ENCODE assay signal across 8 cellular contexts in genomic region chr5:135032613-135033025, GRCh38. TPM values are rescaled to one million over a fixed set of nuclear protein-coding genes. Genes with fewer than 3 reads are reported as not detected.
A peak's percentile ranks its signal among the peaks of the same experiment; 100 is the strongest.
DNase-seq lines count a peak whose midpoint lies in the region; ATAC-seq and TF ChIP-seq lines count a peak whose summit lies in the region.

No MANE protein-coding gene starts in this region.

- no peak for TF ChIP-seq RAD21 in HCT116 (IDR thresholded peaks at IDR 0.05; ENCODE audit: low read depth)

- H3K9me2 ChIP-seq in HCT116 (ENCODE audit: insufficient read depth) = no peaks in the 10 kb centered on the region

- POLR2A ChIA-PET in AG04450 (lab: Yijun Ruan, JAX) (interaction anchor here (0.6 to 2.9 kb wide), 7 partner anchors 10 to 232 kb away, joined by 3 to 27 read pairs (median 4); partner anchors contain the start of gene PCBD2), HCT116 (lab: Charles Lee) (no interaction called here)

- peaks cover 37% of the 10 kb centered on the region for H3K4me1 Mint-ChIP-seq in activated naive CD8-positive, alpha-beta T cell treated with anti-CD3 and anti-CD28 coated beads for 36 hours

- peak overlapping the region; percentile 30 for H3K4me3 Mint-ChIP-seq in activated naive CD8-positive, alpha-beta T cell treated with anti-CD3 and anti-CD28 coated beads for 36 hours

- peak overlapping the region; percentile 97 for H3K4me2 ChIP-seq in HCT116 (ENCODE audit: low read length)

- RAD21 ChIA-PET in HCT116 (lab: Charles Lee; ENCODE audit: low non-redundant PET in 1 of 2, low total read pairs in 2 of 2, uncharacterized antibody in 2 of 2, unreplicated experiment in 2 of 2) = interaction anchor here in 1 of 2 experiments (1.1 kb wide), 1 partner anchor 158 kb away, joined by 4 read pairs; no protein-coding TSS in a partner anchor

- BruUV-seq in HCT116 (replicated peaks; lab: Mats Ljungman, UMichigan) = no TSS peak

- no peak overlapping the region for H3K27ac ChIP-seq in AG04450 (ENCODE audit: low read depth, low read length)
- peak overlapping the region; percentile 91 for H3K27ac ChIP-seq in HCT116 (ENCODE audit: low read depth, low read length)
- peak overlapping the region; percentile 50 for H3K27ac ChIP-seq in muscle layer of duodenum (ENCODE audit: low read length)

- no peak for DNase-seq in AG04450 (ENCODE audit: low read depth, low spot score)
- no peak for DNase-seq in HCT116 (ENCODE audit: low read depth, low spot score)
- no peak for DNase-seq in activated naive CD8-positive, alpha-beta T cell treated with anti-CD3 and anti-CD28 coated beads for 36 hours
- DNase-seq in activated gamma-delta T cell treated with Interleukin-2 at 50 U/mL for 16 hours = no peak
- DNase-seq in NK-92 (lab: John Stamatoyannopoulos, UW; ENCODE audit: unreplicated experiment) = no peak

- intact Hi-C loops in HCT116 (cut with micrococcal nuclease) = loop anchor here (2.0 to 5.0 kb wide), 2 partner anchors 108 to 155 kb away; no protein-coding TSS in a partner anchor

- no peaks in the 10 kb centered on the region for H4K20me1 ChIP-seq in HCT116 (ENCODE audit: insufficient read depth)

- H3K4me3 ChIP-seq in AG04450 (ENCODE audit: low read depth, low read length) (peak overlapping the region; percentile 89), HCT116 (replicated peaks in 1 of 2; ENCODE audit: low read depth in 1 of 2, low read length in 2 of 2) (peak overlapping the region; percentile 92 to 100), muscle layer of duodenum (ENCODE audit: low read depth in 1 of 2, low read length in 2 of 2) (peak overlapping the region; percentile 56 to 66)

- no peak overlapping the region for H2AFZ ChIP-seq in HCT116 (ENCODE audit: low read depth, low read length, poor library complexity, severe bottlenecking)

- peaks cover 7% of the 10 kb centered on the region for H3K9me3 Mint-ChIP-seq in activated naive CD8-positive, alpha-beta T cell treated with anti-CD3 and anti-CD28 coated beads for 36 hours

- peaks cover 16 to 36% of the 10 kb centered on the region in 2 experiments for H3K4me1 ChIP-seq in HCT116 (ENCODE audit: control insufficient read depth in 1 of 2, insufficient read depth in 2 of 2, low read length in 2 of 2)
- peaks cover 0 to 51% of the 10 kb centered on the region in 2 donors for H3K4me1 ChIP-seq in muscle layer of duodenum (ENCODE audit: control insufficient read depth in 1 of 2, insufficient read depth in 2 of 2, low read length in 2 of 2)

- H3K36me3 ChIP-seq in HCT116 (ENCODE audit: control insufficient read depth in 1 of 2, insufficient read depth in 2 of 2, low read length in 2 of 2) (peaks cover 0 to 3% of the 10 kb centered on the region in 2 experiments; a peak in 1 of 4 replicates), muscle layer of duodenum (ENCODE audit: control insufficient read depth in 1 of 2, insufficient read depth in 2 of 2, low read length in 2 of 2) (no peaks in the 10 kb centered on the region)

- TF ChIP-seq CTCF in AG04450 (IDR thresholded peaks at IDR 0.05; ENCODE audit: low read depth, low read length) = no peak
- TF ChIP-seq CTCF in HCT116 (IDR thresholded peaks at IDR 0.05 in 2 of 3, conservative IDR thresholded peaks at IDR 0.05 in 1 of 3; ENCODE audit: borderline replicate concordance in 1 of 3, insufficient read depth in 1 of 3, low read depth in 2 of 3, low read length in 2 of 3) = no peak

- peaks cover 55% of the 10 kb centered on the region for H3K79me2 ChIP-seq in HCT116 (ENCODE audit: insufficient read depth, low read length)

- no peak overlapping the region for H3K27ac Mint-ChIP-seq in activated naive CD8-positive, alpha-beta T cell treated with anti-CD3 and anti-CD28 coated beads for 36 hours

- H3K27me3 ChIP-seq in AG04450 (ENCODE audit: control insufficient read depth, insufficient read depth, low read length) = peaks cover 18% of the 10 kb centered on the region
- no peaks in the 10 kb centered on the region for H3K27me3 ChIP-seq in HCT116 (ENCODE audit: insufficient read depth, low read length)
- H3K27me3 ChIP-seq in muscle layer of duodenum (ENCODE audit: low read depth, low read length) = peaks cover 67% of the 10 kb centered on the region

- H3K9me3 ChIP-seq in AG04450 (ENCODE audit: control insufficient read depth, insufficient read depth, low read length) = peaks cover 25% of the 10 kb centered on the region
- H3K9me3 ChIP-seq in HCT116 (ENCODE audit: control insufficient read depth in 1 of 2, insufficient read depth in 1 of 2, low read depth in 1 of 2, low read length in 2 of 2) = no peaks in the 10 kb centered on the region
- H3K9me3 ChIP-seq in muscle layer of duodenum (ENCODE audit: control insufficient read depth in 1 of 2, low read length in 2 of 2) = no peaks in the 10 kb centered on the region

- TF ChIP-seq POLR2A in HCT116 (IDR thresholded peaks at IDR 0.05; ENCODE audit: borderline replicate concordance, extremely low read depth, insufficient read depth, insufficient read length) = no peak

- CTCF ChIA-PET in AG04450 (lab: Charles Lee) = no interaction called here
- CTCF ChIA-PET in HCT116 (lab: Charles Lee) = no interaction called here

- no peak for ATAC-seq in HCT116
- ATAC-seq in GM21723 (IDR thresholded peaks at IDR 0.05; ENCODE audit: unreplicated experiment) = no peak
- ATAC-seq in HG03457 (IDR thresholded peaks at IDR 0.05; ENCODE audit: unreplicated experiment) = no peak

- peaks cover 84% of the 10 kb centered on the region for H3K27me3 Mint-ChIP-seq in activated naive CD8-positive, alpha-beta T cell treated with anti-CD3 and anti-CD28 coated beads for 36 hours

- peaks cover 3% of the 10 kb centered on the region for H3K36me3 Mint-ChIP-seq in activated naive CD8-positive, alpha-beta T cell treated with anti-CD3 and anti-CD28 coated beads for 36 hours

- H3K9ac ChIP-seq in HCT116 (ENCODE audit: low read length) = peak overlapping the region; percentile 97

TF ChIP-seq in HCT116, 20 proteins besides CTCF, POLR2A, EP300 and RAD21 (continues in another document):
- TF ChIP-seq EGR1 (IDR thresholded peaks at IDR 0.05; ENCODE audit: low read depth) (no peak), EZH2 (IDR thresholded peaks at IDR 0.05) (no peak), ZBTB33 (IDR thresholded peaks at IDR 0.05; ENCODE audit: extremely low read depth, insufficient replicate concordance, low read length) (no peak), CEBPB (IDR thresholded peaks at IDR 0.05; ENCODE audit: low read depth) (no peak), YY1 (IDR thresholded peaks at IDR 0.05; ENCODE audit: extremely low read depth, insufficient replicate concordance, low read depth, low read length) (no peak), ZNF274 (IDR thresholded peaks at IDR 0.05; ENCODE audit: low read depth, low read length) (no peak), SRF (IDR thresholded peaks at IDR 0.05; ENCODE audit: low read depth) (no peak), JUND (IDR thresholded peaks at IDR 0.05) (no peak), POLR2AphosphoS5 (IDR thresholded peaks at IDR 0.05; ENCODE audit: low read depth, low read length) (no peak), SIN3A (IDR thresholded peaks at IDR 0.05; ENCODE audit: low read depth) (no peak), CBX3 (IDR thresholded peaks at IDR 0.05; ENCODE audit: low read depth) (no peak), FOSL1 (IDR thresholded peaks at IDR 0.05; ENCODE audit: low read depth) (no peak), REST (IDR thresholded peaks at IDR 0.05; ENCODE audit: low read depth) (no peak)

RNA-seq across cellular contexts. Expression of gene PITX1, which starts 1.4 kb away (rescaled TPM):
- 72.1 and 102 TPM in 2 replicates for polyA plus RNA-seq in AG04450 (2011; rRNA removed)
- polyA minus RNA-seq in AG04450 (2011; rRNA and poly(A)+ RNA removed) = 21.7 and 24.2 TPM in 2 replicates
- total RNA-seq in HCT116 (2021; ENCODE audit: unreplicated experiment) = 31.0 TPM
- 26.2 and 36.3 TPM in 2 replicates for polyA plus RNA-seq in HCT116 (2012)
- not detected for total RNA-seq in activated naive CD8-positive, alpha-beta T cell treated with anti-CD3 and anti-CD28 coated beads for 36 hours

Comparison
In these comparisons a context has a peak if more than half of its experiments do, and no peak if none do; other contexts are left out.
1. RNA of gene PITX1, which starts 1.4 kb away (total RNA-seq): 31.0 TPM in HCT116 (single experiment); not detected in activated naive CD8-positive, alpha-beta T cell treated with anti-CD3 and anti-CD28 coated beads for 36 hours; every median in the first group is over 10 times any median in the second.
2. Peak in every context shown above with its lines, with median percentiles within 50 percentile points of each other: H3K4me3 ChIP-seq.